Comparison of ENCODE assay signal across 9 cellular contexts in genomic region chr3:32951410-32951811, GRCh38. TPM values are rescaled to one million over a fixed set of nuclear protein-coding genes. Genes with fewer than 3 reads are reported as not detected.
DNase-seq lines count a peak whose midpoint lies in the region; ATAC-seq and TF ChIP-seq lines count a peak whose summit lies in the region.
"Had no signal": no experiment of that assay in that cellular context is flagged by ENCODE, and none has a peak within 500 bp of the region (broad histone marks: within the 10 kb centered on the region; RNA-seq: fewer than 3 reads in every experiment).

TSS of gene CCR4 (plus strand) at chr3:32951644. CDS start at chr3:32953423, 1,779 bp downstream.

- H3K4me1 Mint-ChIP-seq in naive B cell, result peaks cover 7 to 10% (median 7%) of the 10 kb centered on the region in 3 donors

- H3K36me3 Mint-ChIP-seq in naive B cell, result no peaks in the 10 kb centered on the region

- no peaks in the 10 kb centered on the region for H3K27me3 Mint-ChIP-seq in naive B cell

- no peak for TF ChIP-seq POLR2A in prostate gland (IDR thresholded peaks at IDR 0.05)

- no peak within 1 kb of the TSS for H3K27ac ChIP-seq in right atrium auricular region
- no peak within 1 kb of the TSS for H3K27ac ChIP-seq in WERI-Rb-1
- no peak within 1 kb of the TSS for H3K27ac ChIP-seq in prostate gland

- H3K27me3 ChIP-seq in right atrium auricular region (no peaks in the 10 kb centered on the region), WERI-Rb-1 (ENCODE audit: insufficient read depth, low read depth, severe bottlenecking) (no peaks in the 10 kb centered on the region), prostate gland (replicated peaks; ENCODE audit: insufficient read depth) (no peaks in the 10 kb centered on the region)

- ATAC-seq in left cardiac atrium, result peak; percentile 46 to 52
- peak; percentile 38 to 41 for ATAC-seq in naive B cell (ENCODE audit: low read depth in 2 of 2)
- ATAC-seq in GM18873 (IDR thresholded peaks at IDR 0.05; ENCODE audit: low FRiP score, unreplicated experiment), result no peak

- 77% methylated on average over 9 of the region's 9 CpGs for WGBS in prostate gland

- H3K36me3 ChIP-seq in right atrium auricular region (no peaks in the 10 kb centered on the region), WERI-Rb-1 (no peaks in the 10 kb centered on the region), prostate gland (no peaks in the 10 kb centered on the region)

- TF ChIP-seq CTCF in right atrium auricular region (IDR thresholded peaks at IDR 0.05), result no peak
- TF ChIP-seq CTCF in WERI-Rb-1 (IDR thresholded peaks at IDR 0.05; ENCODE audit: low read depth, low read length), result no peak
- TF ChIP-seq CTCF in prostate gland (IDR thresholded peaks at IDR 0.05), result no peak

- peak within 1 kb of the TSS in 3 of 6 donors; percentile 58 to 88 (median 79) for H3K27ac Mint-ChIP-seq in naive B cell

- H3K4me1 ChIP-seq in right atrium auricular region (no peaks in the 10 kb centered on the region), prostate gland (replicated peaks) (no peaks in the 10 kb centered on the region)

- no peak within 1 kb of the TSS for H3K4me3 ChIP-seq in right atrium auricular region
- H3K4me3 ChIP-seq in WERI-Rb-1 (ENCODE audit: low read depth, low read length), result no peak within 1 kb of the TSS
- H3K4me3 ChIP-seq in prostate gland, result no peak within 1 kb of the TSS

- intact Hi-C loops in left cardiac atrium (cut with DNase I) (no loop called here), prostate gland (cut with DNase I) (no loop called here)

- no peaks in the 10 kb centered on the region for H3K9me3 Mint-ChIP-seq in naive B cell

- no peak for DNase-seq in left cardiac atrium
- no peak for DNase-seq in right atrium auricular region (ENCODE audit: low spot score)
- DNase-seq in activated T-cell treated with anti-CD3 and anti-CD28 coated beads, Interleukin-2, amount 50 U/mL, for 48 hours, result peak; percentile 70 to 73
- no peak for DNase-seq in naive B cell
- no peak for DNase-seq in WERI-Rb-1
- no peak for DNase-seq in kidney tubule cell (ENCODE audit: low spot score)
- DNase-seq in prostate gland (ENCODE audit: low spot score), result no peak
- DNase-seq: 8988T had no signal

- H3K9me3 ChIP-seq in right atrium auricular region (no peaks in the 10 kb centered on the region), WERI-Rb-1 (ENCODE audit: severe bottlenecking) (no peaks in the 10 kb centered on the region), prostate gland (no peaks in the 10 kb centered on the region)

- H3K4me3 Mint-ChIP-seq in naive B cell, result no peak within 1 kb of the TSS

RNA-seq across cellular contexts. Expression of gene CCR4, which starts in this region (rescaled TPM):
- total RNA-seq in left cardiac atrium, result under 1 TPM; 0.16 to 0.24 TPM
- total RNA-seq in right atrium auricular region, result under 1 TPM; 0.33 to 0.35 TPM
- polyA plus RNA-seq in naive B cell (ENCODE audit: low read depth in 6 of 6), result under 1 TPM in 4 of 6 donors, not detected in 2; 0.08 to 0.27 (median 0.16) TPM
- total RNA-seq in prostate gland, result 1 to 10 TPM in 1 of 2 donors, under 1 TPM in 1; 0.14 to 1.2 TPM

Comparison
In these comparisons a context has a peak if more than half of its experiments do, and no peak if none do; other contexts are left out.
1. Peak in ATAC-seq in left cardiac atrium; RNA of the gene not detected or under 1 TPM.
2. Peak in ATAC-seq in naive B cell; RNA of the gene not detected or under 1 TPM.
3. DNase-seq: peak in activated T-cell treated with anti-CD3 and anti-CD28 coated beads, Interleukin-2, amount 50 U/mL, for 48 hours (2 of 2); none in left cardiac atrium (single experiment), right atrium auricular region (single experiment), naive B cell (single experiment), WERI-Rb-1 (single experiment), kidney tubule cell (single experiment) and prostate gland (single experiment).